ENCODE assay signal across 18 cellular contexts in genomic region chr14:68957688-68958248, GRCh38. TPM values are rescaled to one million over a fixed set of nuclear protein-coding genes. Genes with fewer than 3 reads are reported as not detected.
DNase-seq lines count a peak whose midpoint lies in the region; ATAC-seq and TF ChIP-seq lines count a peak whose summit lies in the region.
"Had no signal": no experiment of that assay in that cellular context is flagged by ENCODE, and none has a peak within 500 bp of the region (broad histone marks: within the 10 kb centered on the region; RNA-seq: fewer than 3 reads in every experiment).

No MANE protein-coding gene starts in this region.

- H3K27ac ChIP-seq in upper lobe of left lung: peak overlapping the region in 3 of 4 donors; percentile 37 to 76 (median 65)
- H3K27ac ChIP-seq: psoas muscle had no signal

- no peaks in the 10 kb centered on the region for H3K9me3 Mint-ChIP-seq in activated naive CD8-positive, alpha-beta T cell (ENCODE audit: low read depth)
- no peaks in the 10 kb centered on the region for H3K9me3 Mint-ChIP-seq in activated naive CD8-positive, alpha-beta T cell treated with anti-CD3 and anti-CD28 coated beads, Interleukin-2, amount 50 U/mL, for 24 hours
- no peaks in the 10 kb centered on the region for H3K9me3 Mint-ChIP-seq in chondrocyte (ENCODE audit: low read depth)
- H3K9me3 Mint-ChIP-seq in naive thymus-derived CD8-positive, alpha-beta T cell: no peaks in the 10 kb centered on the region
- H3K9me3 Mint-ChIP-seq: endodermal cell had no signal

- no peaks in the 10 kb centered on the region for H3K9me3 ChIP-seq in upper lobe of left lung
- H3K9me3 ChIP-seq: psoas muscle had no signal

- no peak for DNase-seq in activated naive CD8-positive, alpha-beta T cell treated with anti-CD3 and anti-CD28 coated beads, Interleukin-2, amount 50 U/mL, for 24 hours
- peak; percentile 65 for DNase-seq in chondrocyte (ENCODE audit: low spot score)
- no peak for DNase-seq in naive thymus-derived CD8-positive, alpha-beta T cell
- DNase-seq in upper lobe of left lung: no peak
- no peak for DNase-seq in NCI-H1694 (lab: John Stamatoyannopoulos, UW)
- no peak for DNase-seq in pons (ENCODE audit: low spot score)
- DNase-seq in NCI-H2107 (lab: John Stamatoyannopoulos, UW): no peak
- DNase-seq: activated CD8-positive, alpha-beta memory T cell treated with anti-CD3 and anti-CD28 coated beads, Interleukin-2, amount 50 U/mL, for 48 hours; DMS153; endodermal cell; H7; head of caudate nucleus; NCI-H1436 treated with DMSO at 0.1 percent for 48 hours; NCI-H748 treated with DMSO at 0.1 percent for 48 hours; psoas muscle; SHP77 treated with DMSO at 0.1 percent for 48 hours had no signal

- H3K4me1 ChIP-seq in upper lobe of left lung: peaks cover 39 to 64% (median 57%) of the 10 kb centered on the region in 4 donors

- H3K36me3 ChIP-seq in upper lobe of left lung: no peaks in the 10 kb centered on the region

- H3K4me3 Mint-ChIP-seq in activated naive CD8-positive, alpha-beta T cell: peak overlapping the region; percentile 32
- no peak overlapping the region for H3K4me3 Mint-ChIP-seq in activated naive CD8-positive, alpha-beta T cell treated with anti-CD3 and anti-CD28 coated beads, Interleukin-2, amount 50 U/mL, for 24 hours
- no peak overlapping the region for H3K4me3 Mint-ChIP-seq in chondrocyte (ENCODE audit: unreplicated experiment)
- H3K4me3 Mint-ChIP-seq in naive thymus-derived CD8-positive, alpha-beta T cell: peak overlapping the region; percentile 57 to 87 (median 76)
- H3K4me3 Mint-ChIP-seq: endodermal cell had no signal

- H3K27ac Mint-ChIP-seq in activated naive CD8-positive, alpha-beta T cell: peak overlapping the region; percentile 86
- no peak overlapping the region for H3K27ac Mint-ChIP-seq in activated naive CD8-positive, alpha-beta T cell treated with anti-CD3 and anti-CD28 coated beads, Interleukin-2, amount 50 U/mL, for 24 hours
- H3K27ac Mint-ChIP-seq in chondrocyte (ENCODE audit: unreplicated experiment): peak overlapping the region; percentile 96
- peak overlapping the region; percentile 88 to 100 (median 94) for H3K27ac Mint-ChIP-seq in naive thymus-derived CD8-positive, alpha-beta T cell

- no peak for TF ChIP-seq CTCF in chondrocyte (IDR thresholded peaks at IDR 0.05)
- TF ChIP-seq CTCF in upper lobe of left lung (IDR thresholded peaks at IDR 0.05): no peak

- TF ChIP-seq POLR2A in upper lobe of left lung (IDR thresholded peaks at IDR 0.05): no peak

- WGBS in upper lobe of left lung, 2 donors: 63 to 75% methylated on average over 12 to 13 of the region's 13 CpGs

- H3K27me3 ChIP-seq in upper lobe of left lung: no peaks in the 10 kb centered on the region

- POLR2A ChIA-PET in naive thymus-derived CD8-positive, alpha-beta T cell (lab: Charles Lee): interaction anchor here (1.0 to 27.2 kb wide), 4 partner anchors 5 to 195 kb away, joined by 3 to 469 read pairs (median 458); partner anchors contain the start of genes ACTN1 and DCAF5

- H3K4me1 Mint-ChIP-seq in activated naive CD8-positive, alpha-beta T cell (ENCODE audit: low read depth): peaks cover 89% of the 10 kb centered on the region
- H3K4me1 Mint-ChIP-seq in activated naive CD8-positive, alpha-beta T cell treated with anti-CD3 and anti-CD28 coated beads, Interleukin-2, amount 50 U/mL, for 24 hours: peaks cover 90% of the 10 kb centered on the region
- H3K4me1 Mint-ChIP-seq in chondrocyte (ENCODE audit: low read depth): peaks cover 97% of the 10 kb centered on the region
- H3K4me1 Mint-ChIP-seq in naive thymus-derived CD8-positive, alpha-beta T cell: peaks cover 54 to 97% (median 93%) of the 10 kb centered on the region in 4 donors

- H3K36me3 Mint-ChIP-seq in activated naive CD8-positive, alpha-beta T cell: peaks cover 13% of the 10 kb centered on the region
- peaks cover 15% of the 10 kb centered on the region for H3K36me3 Mint-ChIP-seq in activated naive CD8-positive, alpha-beta T cell treated with anti-CD3 and anti-CD28 coated beads, Interleukin-2, amount 50 U/mL, for 24 hours (ENCODE audit: low read depth)
- H3K36me3 Mint-ChIP-seq in chondrocyte (ENCODE audit: low read depth): peaks cover 22% of the 10 kb centered on the region
- peaks cover 0 to 30% (median 5%) of the 10 kb centered on the region in 3 donors for H3K36me3 Mint-ChIP-seq in naive thymus-derived CD8-positive, alpha-beta T cell

- H3K27me3 Mint-ChIP-seq in activated naive CD8-positive, alpha-beta T cell: no peaks in the 10 kb centered on the region
- H3K27me3 Mint-ChIP-seq in activated naive CD8-positive, alpha-beta T cell treated with anti-CD3 and anti-CD28 coated beads, Interleukin-2, amount 50 U/mL, for 24 hours: no peaks in the 10 kb centered on the region
- H3K27me3 Mint-ChIP-seq in chondrocyte (ENCODE audit: low read depth): no peaks in the 10 kb centered on the region
- no peaks in the 10 kb centered on the region for H3K27me3 Mint-ChIP-seq in naive thymus-derived CD8-positive, alpha-beta T cell

- no peak overlapping the region for H3K4me3 ChIP-seq in upper lobe of left lung
- H3K4me3 ChIP-seq: lung, psoas muscle had no signal

- ATAC-seq in activated naive CD8-positive, alpha-beta T cell treated with anti-CD3 and anti-CD28 coated beads, Interleukin-2, amount 50 U/mL, for 24 hours: no peak
- no peak for ATAC-seq in naive thymus-derived CD8-positive, alpha-beta T cell
- ATAC-seq in upper lobe of left lung (ENCODE audit: low FRiP score in 2 of 2): peak in 1 of 2 donors; percentile 45
- ATAC-seq: psoas muscle had no signal

- TF ChIP-seq EP300 in upper lobe of left lung (IDR thresholded peaks at IDR 0.05): no peak

RNA-seq across cellular contexts. Expression of gene ACTN1, which starts 21.3 kb away (rescaled TPM):
- total RNA-seq in chondrocyte (808 to 1,105 TPM (median 1,102 TPM) in 3 replicates), upper lobe of left lung (100 to 1,000 TPM; 117 to 195 (median 157) TPM)
- 100 to 1,000 TPM; 333 to 341 TPM for total RNA-seq in naive thymus-derived CD8-positive, alpha-beta T cell
- polyA plus RNA-seq in naive thymus-derived CD8-positive, alpha-beta T cell: 100 to 1,000 TPM; 144 to 436 (median 267) TPM

Comparison
In these comparisons a context has a peak if more than half of its experiments do, and no peak if none do; other contexts are left out.
1. H3K4me3 Mint-ChIP-seq: peak in activated naive CD8-positive, alpha-beta T cell (single experiment) and naive thymus-derived CD8-positive, alpha-beta T cell (10 of 10); none in activated naive CD8-positive, alpha-beta T cell treated with anti-CD3 and anti-CD28 coated beads, Interleukin-2, amount 50 U/mL, for 24 hours (single experiment) and chondrocyte (single experiment).